8 cellular contexts compared by ENCODE assay signal in genomic region chr5:148740966-148741742, GRCh38.
DNase-seq lines count a peak whose midpoint lies in the region; ATAC-seq and TF ChIP-seq lines count a peak whose summit lies in the region.

No MANE protein-coding gene starts in this region.

- no peak overlapping the region for H2BK120ac ChIP-seq in H9 (ENCODE audit: low read depth, low read length, poor library complexity, severe bottlenecking)

- no peak overlapping the region for H2AFZ ChIP-seq in H9 (ENCODE audit: low read length)

- no peaks in the 10 kb centered on the region for H3K23me2 ChIP-seq in H9 (ENCODE audit: insufficient read length, low read depth, low read length, poor library complexity, severe bottlenecking)

- H3K4me3 ChIP-seq in suprapubic skin = no peak overlapping the region

- no peaks in the 10 kb centered on the region for H4K20me1 ChIP-seq in H9 (ENCODE audit: control insufficient read depth, insufficient read depth, insufficient read length)

- H3K4me1 Mint-ChIP-seq in H9 = no peaks in the 10 kb centered on the region
- H3K4me1 Mint-ChIP-seq in brain = no peaks in the 10 kb centered on the region

- H3K27ac Mint-ChIP-seq in H9 = no peak overlapping the region
- H3K27ac Mint-ChIP-seq in brain = no peak overlapping the region

- H3K14ac ChIP-seq in H9 (ENCODE audit: insufficient read depth, low read length) = no peak overlapping the region

- H4K5ac ChIP-seq in H9 (ENCODE audit: insufficient read length, low read depth, low read length) = no peak overlapping the region

- no peak overlapping the region for H4K91ac ChIP-seq in H9 (ENCODE audit: insufficient read length, low read depth, low read length)

- H2BK15ac ChIP-seq in H9 (ENCODE audit: low read depth, low read length) = no peak overlapping the region

- no peak overlapping the region for H3K4me2 ChIP-seq in H9 (ENCODE audit: insufficient read depth, insufficient read length, low read length)

- H3K23ac ChIP-seq in H9 (ENCODE audit: insufficient read length, low read depth, low read length) = no peak overlapping the region

- H3K9ac ChIP-seq in H9 (ENCODE audit: extremely low read depth, insufficient read length, low read length) = no peak overlapping the region

- H3K27me3 ChIP-seq in H9 (ENCODE audit: insufficient read depth, low read length) (no peaks in the 10 kb centered on the region), suprapubic skin (no peaks in the 10 kb centered on the region)

- H3K4ac ChIP-seq in H9 (ENCODE audit: low read depth, low read length) = no peak overlapping the region

- no peak overlapping the region for H3K27ac ChIP-seq in H9 (ENCODE audit: insufficient read length, low read depth, low read length)
- no peak overlapping the region for H3K27ac ChIP-seq in suprapubic skin

- H3K4me1 ChIP-seq in H9 (ENCODE audit: insufficient read depth, low read length) = no peaks in the 10 kb centered on the region
- H3K4me1 ChIP-seq in suprapubic skin = peaks cover 4% of the 10 kb centered on the region

- H3K79me1 ChIP-seq in H9 (ENCODE audit: insufficient read depth, low read depth, low read length, poor library complexity, severe bottlenecking) = no peaks in the 10 kb centered on the region

- H2BK20ac ChIP-seq in H9 (ENCODE audit: low read depth, low read length, poor library complexity, severe bottlenecking) = no peak overlapping the region

- H3K56ac ChIP-seq in H9 (ENCODE audit: insufficient read length, low read depth, low read length) = no peak overlapping the region

- no CpG with 5 or more reads among the region's 9 CpGs for WGBS in H9 (ENCODE audit: extremely low coverage, insufficient read length, low lambda C conversion rate)
- WGBS in suprapubic skin = 51% methylated on average over 9 of the region's 9 CpGs

- H2BK12ac ChIP-seq in H9 (ENCODE audit: insufficient read length, low read depth, low read length) = no peak overlapping the region

- H3K27me3 Mint-ChIP-seq in H9 (ENCODE audit: low read depth) = peaks cover 3% of the 10 kb centered on the region; the same call in 1 of the 2 replicates
- peaks cover 6% of the 10 kb centered on the region for H3K27me3 Mint-ChIP-seq in brain

- DNase-seq in Daoy (ENCODE audit: low read depth) = peak; percentile 53
- no peak for DNase-seq in H9
- peak; percentile 4 for DNase-seq in NCI-H2227 treated with DMSO at 0.1 percent for 48 hours (lab: John Stamatoyannopoulos, UW)
- peak; percentile 77 for DNase-seq in inferior parietal cortex (ENCODE audit: extremely low spot score)
- no peak for DNase-seq in suprapubic skin (ENCODE audit: low spot score in 2 of 2)
- DNase-seq in activated CD4-positive, CD25-positive, alpha-beta regulatory T cell (lab: John Stamatoyannopoulos, UW) = no peak

- no peaks in the 10 kb centered on the region for H3K9me3 ChIP-seq in H9 (ENCODE audit: control insufficient read depth, low read depth, low read length)
- no peaks in the 10 kb centered on the region for H3K9me3 ChIP-seq in suprapubic skin

- H3K9me3 Mint-ChIP-seq in H9 (no peaks in the 10 kb centered on the region; a peak in 1 of 5 replicates), brain (no peaks in the 10 kb centered on the region)

- no peaks in the 10 kb centered on the region for H3K79me2 ChIP-seq in H9 (ENCODE audit: insufficient read depth, low read length)

- no peak overlapping the region for H3T11ph ChIP-seq in H9 (ENCODE audit: low read length)

- TF ChIP-seq CTCF in H9 (conservative IDR thresholded peaks at IDR 0.05) (peak; percentile 79), brain (conservative IDR thresholded peaks at IDR 0.05) (peak; percentile 83 to 85), suprapubic skin (IDR thresholded peaks at IDR 0.05) (peak; percentile 59 to 77)

- H2AK5ac ChIP-seq in H9 (ENCODE audit: insufficient read length, low read length) = no peak overlapping the region

- H3K36me3 Mint-ChIP-seq in H9 (ENCODE audit: insufficient read depth in 1 of 3, low read depth in 3 of 3) (no peaks in the 10 kb centered on the region), brain (no peaks in the 10 kb centered on the region)

- H4K8ac ChIP-seq in H9 (replicated peaks; ENCODE audit: insufficient read length, low read depth, low read length) = no peak overlapping the region

- TF ChIP-seq POLR2A in suprapubic skin (IDR thresholded peaks at IDR 0.05) = no peak

- no peak overlapping the region for H3K4me3 Mint-ChIP-seq in H9
- no peak overlapping the region for H3K4me3 Mint-ChIP-seq in brain

- no peak overlapping the region for H3K18ac ChIP-seq in H9 (ENCODE audit: insufficient read length, low read depth, low read length)

- no peaks in the 10 kb centered on the region for H3K36me3 ChIP-seq in suprapubic skin

- no peak overlapping the region for H2BK5ac ChIP-seq in H9 (ENCODE audit: insufficient read length, low read length)

- TF ChIP-seq EP300 in suprapubic skin (IDR thresholded peaks at IDR 0.05) = no peak

- no peak for ATAC-seq in HG03097 (IDR thresholded peaks at IDR 0.05; ENCODE audit: low FRiP score, unreplicated experiment)

Comparison
In these comparisons a context has a peak if more than half of its experiments do, and no peak if none do; other contexts are left out.
1. DNase-seq: peak in Daoy (single experiment), NCI-H2227 treated with DMSO at 0.1 percent for 48 hours (single experiment) and inferior parietal cortex (single experiment); none in H9 (single experiment), suprapubic skin (0 of 2) and activated CD4-positive, CD25-positive, alpha-beta regulatory T cell (0 of 4).
2. Peak in every context shown above with its lines, with median percentiles within 50 percentile points of each other: CTCF ChIP-seq.